8 cellular contexts compared by ENCODE assay signal in genomic region chr16:4475880-4476790, GRCh38. TPM values are rescaled to one million over a fixed set of nuclear protein-coding genes. Genes with fewer than 3 reads are reported as not detected.
A peak's percentile ranks its signal among the peaks of the same experiment; 100 is the strongest.
DNase-seq lines count a peak whose midpoint lies in the region; ATAC-seq lines count a peak whose summit lies in the region.

TSS of gene HMOX2 (plus strand) at chr16:4476398. CDS start at chr16:4505525, 29,127 bp downstream.

- no peaks in the 10 kb centered on the region for H3K9me3 Mint-ChIP-seq in effector memory CD8-positive, alpha-beta T cell

- peak within 1 kb of the TSS; percentile 31 for H2AK5ac ChIP-seq in mesenchymal stem cell (ENCODE audit: low read length, severe bottlenecking)

- H3K9me3 ChIP-seq in mesenchymal stem cell (ENCODE audit: control insufficient read depth, low read length): no peaks in the 10 kb centered on the region

- H3K36me3 ChIP-seq in mesenchymal stem cell (ENCODE audit: control insufficient read depth in 1 of 2, insufficient read depth in 2 of 2, low read depth in 1 of 2, low read length in 2 of 2): no peaks in the 10 kb centered on the region

- H3K9ac ChIP-seq in mesenchymal stem cell (ENCODE audit: low read length): peak within 1 kb of the TSS; percentile 89

- peak within 1 kb of the TSS; percentile 98 for H3K4me2 ChIP-seq in mesenchymal stem cell (ENCODE audit: low read length, poor library complexity, severe bottlenecking)

- no peaks in the 10 kb centered on the region for H3K27me3 Mint-ChIP-seq in effector memory CD8-positive, alpha-beta T cell

- H4K91ac ChIP-seq in mesenchymal stem cell (ENCODE audit: low read length): peak within 1 kb of the TSS; percentile 78

- ATAC-seq in GM19468 (IDR thresholded peaks at IDR 0.05; ENCODE audit: extremely low read depth, unreplicated experiment): peak; percentile 82
- ATAC-seq in effector memory CD8-positive, alpha-beta T cell (replicated peaks): peak; percentile 84

- H3K27ac ChIP-seq in mesenchymal stem cell (ENCODE audit: low read length, poor library complexity, severe bottlenecking): peak within 1 kb of the TSS; percentile 22

- H2BK15ac ChIP-seq in mesenchymal stem cell (ENCODE audit: low read depth, poor library complexity, severe bottlenecking): peak within 1 kb of the TSS; percentile 48

- H2BK5ac ChIP-seq in mesenchymal stem cell (ENCODE audit: low read depth, low read length, poor library complexity, severe bottlenecking): peak within 1 kb of the TSS; percentile 10

- peak within 1 kb of the TSS; percentile 63 to 72 for H3K18ac ChIP-seq in mesenchymal stem cell (ENCODE audit: low read depth in 1 of 2, low read length in 2 of 2)

- peak within 1 kb of the TSS; percentile 47 to 89 for H3K4ac ChIP-seq in mesenchymal stem cell (ENCODE audit: low read depth in 1 of 2, low read length in 2 of 2)

- H3K4me3 Mint-ChIP-seq in effector memory CD8-positive, alpha-beta T cell: peak within 1 kb of the TSS; percentile 90

- H4K8ac ChIP-seq in mesenchymal stem cell (ENCODE audit: low read length): peak within 1 kb of the TSS; percentile 69

- peak within 1 kb of the TSS in 1 of 2 experiments; percentile 37 for H3K14ac ChIP-seq in mesenchymal stem cell (ENCODE audit: low read length in 2 of 2)

- WGBS in mesenchymal stem cell: 13% methylated on average over 68 of the region's 70 CpGs

- peaks cover 15% of the 10 kb centered on the region for H3K79me1 ChIP-seq in mesenchymal stem cell (replicated peaks; ENCODE audit: low read length, poor library complexity, severe bottlenecking)

- no peaks in the 10 kb centered on the region for H3K27me3 ChIP-seq in mesenchymal stem cell (ENCODE audit: control insufficient read depth in 1 of 2, insufficient read depth in 1 of 2, low read length in 2 of 2)

- H2BK120ac ChIP-seq in mesenchymal stem cell (ENCODE audit: low read depth, low read length): peak within 1 kb of the TSS; percentile 85

- peaks cover 11% of the 10 kb centered on the region for H3K4me1 ChIP-seq in mesenchymal stem cell (ENCODE audit: control insufficient read depth, insufficient read depth, low read depth, low read length)

- peak within 1 kb of the TSS; percentile 80 for H2AFZ ChIP-seq in mesenchymal stem cell (ENCODE audit: low read depth, low read length)

- peak within 1 kb of the TSS; percentile 93 to 97 for H3K4me3 ChIP-seq in mesenchymal stem cell (ENCODE audit: insufficient read depth in 1 of 2, low read depth in 1 of 2, low read length in 2 of 2)

- H3K4me1 Mint-ChIP-seq in effector memory CD8-positive, alpha-beta T cell (ENCODE audit: low read depth in 2 of 2): peaks cover 27 to 35% of the 10 kb centered on the region in 2 donors

- peak within 1 kb of the TSS; percentile 25 to 90 for H2BK12ac ChIP-seq in mesenchymal stem cell (ENCODE audit: low read length in 2 of 2)

- peak within 1 kb of the TSS; percentile 89 to 95 for H3K27ac Mint-ChIP-seq in effector memory CD8-positive, alpha-beta T cell

- H3K23ac ChIP-seq in mesenchymal stem cell (ENCODE audit: low read length in 2 of 2): peak within 1 kb of the TSS in 1 of 2 experiments; percentile 87

- H3K36me3 Mint-ChIP-seq in effector memory CD8-positive, alpha-beta T cell (ENCODE audit: insufficient read depth): peaks cover 22% of the 10 kb centered on the region

- DNase-seq in COLO829 (ENCODE audit: low spot score): peak; percentile 93
- DNase-seq in HS-5 (ENCODE audit: low read depth): peak; percentile 64
- peak; percentile 88 to 95 for DNase-seq in NOMO-1 (lab: John Stamatoyannopoulos, UW; ENCODE audit: unreplicated experiment in 2 of 2)
- peak; percentile 88 to 89 for DNase-seq in activated CD8-positive, alpha-beta memory T cell treated with anti-CD3 and anti-CD28 coated beads for 4 hours (ENCODE audit: low read depth in 2 of 2)
- DNase-seq in effector memory CD8-positive, alpha-beta T cell: peak; percentile 90 to 95 (median 95)
- peak; percentile 90 for DNase-seq in mesenchymal stem cell
- DNase-seq in stimulated activated CD8-positive, alpha-beta memory T cell treated with anti-CD3 and anti-CD28 coated beads, Interleukin-15, amount 100 ng/mL, for 1 hour (ENCODE audit: low read depth): peak; percentile 86

RNA-seq across cellular contexts. Expression of gene HMOX2, which starts in this region (rescaled TPM):
- polyA plus RNA-seq in mesenchymal stem cell (2013, experiment 1 of 2): 42.5 TPM
- 41.6 TPM for polyA plus RNA-seq in mesenchymal stem cell (2013, experiment 2 of 2)

Comparison
In these comparisons a context has a peak if more than half of its experiments do, and no peak if none do; other contexts are left out.
1. Peak in every context shown above with its lines: DNase-seq, ATAC-seq, H3K4me3 ChIP-seq and H3K27ac ChIP-seq.